1 cellular context compared by ENCODE assay signal in the genomic region with DNA sequence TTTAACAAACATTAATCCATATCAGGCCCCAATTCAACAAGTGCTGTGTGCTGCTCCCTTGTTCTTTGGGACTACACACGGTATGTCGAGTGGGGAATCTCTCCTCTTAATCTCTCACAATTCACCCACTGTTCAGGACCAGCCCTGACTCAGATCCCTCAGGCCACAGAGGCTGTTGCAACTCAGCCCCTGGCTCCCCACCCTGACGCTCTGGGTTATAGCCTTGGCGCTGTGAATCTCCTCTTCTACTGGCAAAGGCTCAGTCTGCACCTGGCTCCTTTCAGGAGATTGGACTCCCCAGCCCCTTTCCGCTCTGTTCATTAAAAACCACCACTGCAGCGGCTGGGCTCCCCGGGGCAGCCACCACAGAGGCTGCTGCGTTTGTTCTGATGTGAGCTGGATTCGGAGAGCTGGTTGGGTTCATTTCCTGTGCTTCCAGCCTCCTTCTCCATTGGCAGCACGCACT.
TF ChIP-seq lines count a peak whose summit lies in the region.

No MANE protein-coding gene starts in this region.

TF ChIP-seq in K562, 482 proteins besides CTCF, POLR2A, EP300 and RAD21 (continued from another document):
- no peak for TF ChIP-seq CHD7 (IDR thresholded peaks at IDR 0.05; ENCODE audit: low read depth, low read length)
- no peak for TF ChIP-seq ZNF217 (CRISPR knock-in tag; IDR thresholded peaks at IDR 0.05)
- no peak for TF ChIP-seq TCF15 (CRISPR knock-in tag; IDR thresholded peaks at IDR 0.05)
- no peak for TF ChIP-seq ZNF224 (CRISPR knock-in tag; IDR thresholded peaks at IDR 0.05)
TF ChIP-seq in K562: peak in this region for 1.
